ENCODE assay signal across 1 cellular context in genomic region chr4:144721994-144722393, GRCh38.
TF ChIP-seq lines count a peak whose summit lies in the region.

No MANE protein-coding gene starts in this region.

TF ChIP-seq in IMR-90, 13 proteins besides CTCF, POLR2A, EP300 and RAD21 (continued from another document):
- TF ChIP-seq CHD1 (IDR thresholded peaks at IDR 0.05; ENCODE audit: low read depth, low read length): no peak
